2 cellular contexts compared by ENCODE assay signal in the genomic region with DNA sequence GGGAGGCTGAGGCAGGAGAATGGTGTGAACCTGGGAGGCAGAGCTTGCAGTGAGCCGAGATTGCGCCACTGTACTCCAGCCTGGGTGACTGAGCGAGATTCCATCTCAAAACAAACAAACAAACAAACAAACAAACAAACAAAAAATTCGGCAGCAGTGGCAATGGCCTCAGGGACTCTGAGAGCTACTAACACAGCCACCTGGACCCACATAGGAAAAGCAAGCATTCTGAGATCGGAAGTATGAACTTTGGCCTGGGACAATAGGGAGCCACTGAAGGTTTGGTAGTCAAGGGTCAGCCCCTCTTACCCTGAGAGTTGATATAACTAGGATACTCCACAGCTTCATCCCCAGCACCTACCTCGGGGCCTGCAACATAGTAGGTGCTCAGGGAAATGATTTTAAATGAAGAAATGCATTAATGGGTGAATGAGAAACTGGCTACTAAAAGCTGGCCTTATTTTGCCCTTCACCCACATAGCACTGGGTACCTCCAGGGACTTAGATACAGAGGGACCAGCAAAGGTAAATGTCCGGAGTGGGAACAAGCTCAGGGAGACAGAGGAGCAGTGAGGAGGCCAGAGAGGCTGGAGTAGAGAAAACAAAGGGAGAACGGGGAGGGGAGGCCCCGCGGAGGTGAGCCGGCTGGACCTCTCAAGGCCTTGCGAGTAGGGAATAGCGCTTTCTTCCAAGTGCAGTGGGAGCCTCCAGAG.
TF ChIP-seq lines count a peak whose summit lies in the region.

No MANE protein-coding gene starts in this region.

TF ChIP-seq in A549, 52 proteins besides CTCF, POLR2A, EP300 and RAD21 (continued from another document):
- TF ChIP-seq ZFP36 (IDR thresholded peaks at IDR 0.05; ENCODE audit: borderline replicate concordance, partially characterized antibody), result peak; percentile 13

TF ChIP-seq in GM23338, 12 proteins besides CTCF, POLR2A, EP300 and RAD21 (continued from another document):
- TF ChIP-seq, protein P1, sequence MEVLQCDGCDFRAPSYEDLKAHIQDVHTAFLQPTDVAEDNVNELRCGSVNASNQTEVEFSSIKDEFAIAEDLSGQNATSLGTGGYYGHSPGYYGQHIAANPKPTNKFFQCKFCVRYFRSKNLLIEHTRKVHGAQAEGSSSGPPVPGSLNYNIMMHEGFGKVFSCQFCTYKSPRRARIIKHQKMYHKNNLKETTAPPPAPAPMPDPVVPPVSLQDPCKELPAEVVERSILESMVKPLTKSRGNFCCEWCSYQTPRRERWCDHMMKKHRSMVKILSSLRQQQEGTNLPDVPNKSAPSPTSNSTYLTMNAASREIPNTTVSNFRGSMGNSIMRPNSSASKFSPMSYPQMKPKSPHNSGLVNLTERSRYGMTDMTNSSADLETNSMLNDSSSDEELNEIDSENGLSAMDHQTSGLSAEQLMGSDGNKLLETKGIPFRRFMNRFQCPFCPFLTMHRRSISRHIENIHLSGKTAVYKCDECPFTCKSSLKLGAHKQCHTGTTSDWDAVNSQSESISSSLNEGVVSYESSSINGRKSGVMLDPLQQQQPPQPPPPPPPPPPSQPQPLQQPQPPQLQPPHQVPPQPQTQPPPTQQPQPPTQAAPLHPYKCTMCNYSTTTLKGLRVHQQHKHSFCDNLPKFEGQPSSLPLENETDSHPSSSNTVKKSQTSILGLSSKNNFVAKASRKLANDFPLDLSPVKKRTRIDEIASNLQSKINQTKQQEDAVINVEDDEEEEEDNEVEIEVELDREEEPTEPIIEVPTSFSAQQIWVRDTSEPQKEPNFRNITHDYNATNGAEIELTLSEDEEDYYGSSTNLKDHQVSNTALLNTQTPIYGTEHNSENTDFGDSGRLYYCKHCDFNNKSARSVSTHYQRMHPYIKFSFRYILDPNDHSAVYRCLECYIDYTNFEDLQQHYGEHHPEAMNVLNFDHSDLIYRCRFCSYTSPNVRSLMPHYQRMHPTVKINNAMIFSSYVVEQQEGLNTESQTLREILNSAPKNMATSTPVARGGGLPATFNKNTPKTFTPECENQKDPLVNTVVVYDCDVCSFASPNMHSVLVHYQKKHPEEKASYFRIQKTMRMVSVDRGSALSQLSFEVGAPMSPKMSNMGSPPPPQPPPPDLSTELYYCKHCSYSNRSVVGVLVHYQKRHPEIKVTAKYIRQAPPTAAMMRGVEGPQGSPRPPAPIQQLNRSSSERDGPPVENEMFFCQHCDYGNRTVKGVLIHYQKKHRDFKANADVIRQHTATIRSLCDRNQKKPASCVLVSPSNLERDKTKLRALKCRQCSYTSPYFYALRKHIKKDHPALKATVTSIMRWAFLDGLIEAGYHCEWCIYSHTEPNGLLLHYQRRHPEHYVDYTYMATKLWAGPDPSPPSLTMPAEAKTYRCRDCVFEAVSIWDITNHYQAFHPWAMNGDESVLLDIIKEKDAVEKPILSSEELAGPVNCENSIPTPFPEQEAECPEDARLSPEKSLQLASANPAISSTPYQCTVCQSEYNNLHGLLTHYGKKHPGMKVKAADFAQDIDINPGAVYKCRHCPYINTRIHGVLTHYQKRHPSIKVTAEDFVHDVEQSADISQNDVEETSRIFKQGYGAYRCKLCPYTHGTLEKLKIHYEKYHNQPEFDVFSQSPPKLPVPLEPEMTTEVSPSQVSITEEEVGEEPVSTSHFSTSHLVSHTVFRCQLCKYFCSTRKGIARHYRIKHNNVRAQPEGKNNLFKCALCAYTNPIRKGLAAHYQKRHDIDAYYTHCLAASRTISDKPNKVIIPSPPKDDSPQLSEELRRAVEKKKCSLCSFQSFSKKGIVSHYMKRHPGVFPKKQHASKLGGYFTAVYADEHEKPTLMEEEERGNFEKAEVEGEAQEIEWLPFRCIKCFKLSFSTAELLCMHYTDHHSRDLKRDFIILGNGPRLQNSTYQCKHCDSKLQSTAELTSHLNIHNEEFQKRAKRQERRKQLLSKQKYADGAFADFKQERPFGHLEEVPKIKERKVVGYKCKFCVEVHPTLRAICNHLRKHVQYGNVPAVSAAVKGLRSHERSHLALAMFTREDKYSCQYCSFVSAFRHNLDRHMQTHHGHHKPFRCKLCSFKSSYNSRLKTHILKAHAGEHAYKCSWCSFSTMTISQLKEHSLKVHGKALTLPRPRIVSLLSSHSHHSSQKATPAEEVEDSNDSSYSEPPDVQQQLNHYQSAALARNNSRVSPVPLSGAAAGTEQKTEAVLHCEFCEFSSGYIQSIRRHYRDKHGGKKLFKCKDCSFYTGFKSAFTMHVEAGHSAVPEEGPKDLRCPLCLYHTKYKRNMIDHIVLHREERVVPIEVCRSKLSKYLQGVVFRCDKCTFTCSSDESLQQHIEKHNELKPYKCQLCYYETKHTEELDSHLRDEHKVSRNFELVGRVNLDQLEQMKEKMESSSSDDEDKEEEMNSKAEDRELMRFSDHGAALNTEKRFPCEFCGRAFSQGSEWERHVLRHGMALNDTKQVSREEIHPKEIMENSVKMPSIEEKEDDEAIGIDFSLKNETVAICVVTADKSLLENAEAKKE (CRISPR knock-in tag; IDR thresholded peaks at IDR 0.05), result no peak
- TF ChIP-seq STAT1 (IDR thresholded peaks at IDR 0.05; ENCODE audit: unreplicated experiment), result no peak
- TF ChIP-seq ZNF331 (CRISPR knock-in tag; IDR thresholded peaks at IDR 0.05; ENCODE audit: low read depth), result no peak
- TF ChIP-seq NANOG (IDR thresholded peaks at IDR 0.05; ENCODE audit: borderline replicate concordance), result no peak
- TF ChIP-seq, protein P2, sequence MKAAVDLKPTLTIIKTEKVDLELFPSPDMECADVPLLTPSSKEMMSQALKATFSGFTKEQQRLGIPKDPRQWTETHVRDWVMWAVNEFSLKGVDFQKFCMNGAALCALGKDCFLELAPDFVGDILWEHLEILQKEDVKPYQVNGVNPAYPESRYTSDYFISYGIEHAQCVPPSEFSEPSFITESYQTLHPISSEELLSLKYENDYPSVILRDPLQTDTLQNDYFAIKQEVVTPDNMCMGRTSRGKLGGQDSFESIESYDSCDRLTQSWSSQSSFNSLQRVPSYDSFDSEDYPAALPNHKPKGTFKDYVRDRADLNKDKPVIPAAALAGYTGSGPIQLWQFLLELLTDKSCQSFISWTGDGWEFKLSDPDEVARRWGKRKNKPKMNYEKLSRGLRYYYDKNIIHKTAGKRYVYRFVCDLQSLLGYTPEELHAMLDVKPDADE (IDR thresholded peaks at IDR 0.05), result no peak
- TF ChIP-seq EZH2 (IDR thresholded peaks at IDR 0.05; ENCODE audit: low read depth, unreplicated experiment), result no peak
- no peak for TF ChIP-seq JUNB (IDR thresholded peaks at IDR 0.05; ENCODE audit: unreplicated experiment)
- TF ChIP-seq, protein P3, sequence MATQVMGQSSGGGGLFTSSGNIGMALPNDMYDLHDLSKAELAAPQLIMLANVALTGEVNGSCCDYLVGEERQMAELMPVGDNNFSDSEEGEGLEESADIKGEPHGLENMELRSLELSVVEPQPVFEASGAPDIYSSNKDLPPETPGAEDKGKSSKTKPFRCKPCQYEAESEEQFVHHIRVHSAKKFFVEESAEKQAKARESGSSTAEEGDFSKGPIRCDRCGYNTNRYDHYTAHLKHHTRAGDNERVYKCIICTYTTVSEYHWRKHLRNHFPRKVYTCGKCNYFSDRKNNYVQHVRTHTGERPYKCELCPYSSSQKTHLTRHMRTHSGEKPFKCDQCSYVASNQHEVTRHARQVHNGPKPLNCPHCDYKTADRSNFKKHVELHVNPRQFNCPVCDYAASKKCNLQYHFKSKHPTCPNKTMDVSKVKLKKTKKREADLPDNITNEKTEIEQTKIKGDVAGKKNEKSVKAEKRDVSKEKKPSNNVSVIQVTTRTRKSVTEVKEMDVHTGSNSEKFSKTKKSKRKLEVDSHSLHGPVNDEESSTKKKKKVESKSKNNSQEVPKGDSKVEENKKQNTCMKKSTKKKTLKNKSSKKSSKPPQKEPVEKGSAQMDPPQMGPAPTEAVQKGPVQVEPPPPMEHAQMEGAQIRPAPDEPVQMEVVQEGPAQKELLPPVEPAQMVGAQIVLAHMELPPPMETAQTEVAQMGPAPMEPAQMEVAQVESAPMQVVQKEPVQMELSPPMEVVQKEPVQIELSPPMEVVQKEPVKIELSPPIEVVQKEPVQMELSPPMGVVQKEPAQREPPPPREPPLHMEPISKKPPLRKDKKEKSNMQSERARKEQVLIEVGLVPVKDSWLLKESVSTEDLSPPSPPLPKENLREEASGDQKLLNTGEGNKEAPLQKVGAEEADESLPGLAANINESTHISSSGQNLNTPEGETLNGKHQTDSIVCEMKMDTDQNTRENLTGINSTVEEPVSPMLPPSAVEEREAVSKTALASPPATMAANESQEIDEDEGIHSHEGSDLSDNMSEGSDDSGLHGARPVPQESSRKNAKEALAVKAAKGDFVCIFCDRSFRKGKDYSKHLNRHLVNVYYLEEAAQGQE (IDR thresholded peaks at IDR 0.05; ENCODE audit: unreplicated experiment), result no peak
- no peak for TF ChIP-seq CREB1 (CRISPR knock-in tag; IDR thresholded peaks at IDR 0.05; ENCODE audit: low read depth)
